11 cellular contexts compared by ENCODE assay signal in genomic region chrX:119694601-119695534, GRCh38. TPM values are rescaled to one million over a fixed set of nuclear protein-coding genes. Genes with fewer than 3 reads are reported as not detected.
DNase-seq lines count a peak whose midpoint lies in the region; ATAC-seq, FAIRE-seq and TF ChIP-seq lines count a peak whose summit lies in the region.
"Had no signal": no experiment of that assay in that cellular context is flagged by ENCODE, and none has a peak within 500 bp of the region (broad histone marks: within the 10 kb centered on the region; RNA-seq: fewer than 3 reads in every experiment).

No MANE protein-coding gene starts in this region.

- no peak for TF ChIP-seq EP300 in upper lobe of left lung (IDR thresholded peaks at IDR 0.05)

- FAIRE-seq in GM18507 (lab: Jason Lieb, UNC), result peak; percentile 61

- intact Hi-C loops in CD4-positive, alpha-beta T cell (cut with DNase I, micrococcal nuclease), result loop anchor here (5.0 to 10.0 kb wide), 4 partner anchors 37 to 90 kb away; partner anchors contain the start of gene NKRF (in 2 of the 2)

- peak overlapping the region; percentile 67 for H3K27ac Mint-ChIP-seq in CD4-positive, alpha-beta T cell

- no peaks in the 10 kb centered on the region for H3K9me3 ChIP-seq in CD4-positive, alpha-beta T cell (ENCODE audit: control insufficient read depth, low read length)
- H3K9me3 ChIP-seq in WERI-Rb-1 (ENCODE audit: severe bottlenecking), result no peaks in the 10 kb centered on the region
- H3K9me3 ChIP-seq in muscle layer of colon (ENCODE audit: low read length), result no peaks in the 10 kb centered on the region
- H3K9me3 ChIP-seq in upper lobe of left lung, result no peaks in the 10 kb centered on the region
- H3K9me3 ChIP-seq: Caco-2 had no signal

- no peak for ATAC-seq in CD4-positive, alpha-beta T cell (ENCODE audit: poor library complexity)
- ATAC-seq in GM21825 (IDR thresholded peaks at IDR 0.05; ENCODE audit: unreplicated experiment), result no peak
- no peak for ATAC-seq in HG03520 (IDR thresholded peaks at IDR 0.05; ENCODE audit: unreplicated experiment)
- no peak for ATAC-seq in upper lobe of left lung (ENCODE audit: low FRiP score in 2 of 2)

- DNase-seq in CD4-positive, alpha-beta T cell, result no peak
- no peak for DNase-seq in GM18507 (ENCODE audit: extremely low spot score, insufficient read length, low read depth)
- DNase-seq in WERI-Rb-1, result no peak
- no peak for DNase-seq in activated T-cell treated with anti-CD3 and anti-CD28 coated beads for 4 hours
- DNase-seq in upper lobe of left lung, result no peak
- DNase-seq: Caco-2, NCI-H446 treated with DMSO at 0.1 percent for 48 hours had no signal

- H3K27me3 Mint-ChIP-seq in CD4-positive, alpha-beta T cell, result no peaks in the 10 kb centered on the region

- H3K27me3 ChIP-seq in CD4-positive, alpha-beta T cell (ENCODE audit: control insufficient read depth, insufficient read depth, low read length), result no peaks in the 10 kb centered on the region
- H3K27me3 ChIP-seq in WERI-Rb-1 (ENCODE audit: insufficient read depth, low read depth, severe bottlenecking) (peaks cover 11% of the 10 kb centered on the region), muscle layer of colon (ENCODE audit: control insufficient read depth in 1 of 2, insufficient read depth in 2 of 2, low read length in 2 of 2) (peaks cover 0 to 7% of the 10 kb centered on the region in 2 donors), upper lobe of left lung (no peaks in the 10 kb centered on the region)
- H3K27me3 ChIP-seq: cardiac muscle cell had no signal

- POLR2A ChIA-PET in CD4-positive, alpha-beta T cell (lab: Charles Lee), result interaction anchor here (0.8 to 6.8 kb wide), 6 partner anchors 11 to 176 kb away, joined by 3 to 145 read pairs (median 7); partner anchors contain the start of genes NDUFA1, RNF113A and SOWAHD

- TF ChIP-seq POLR2A in upper lobe of left lung (IDR thresholded peaks at IDR 0.05), result no peak

- H3K36me3 ChIP-seq in WERI-Rb-1 (no peaks in the 10 kb centered on the region), muscle layer of colon (ENCODE audit: insufficient read depth, low read length) (no peaks in the 10 kb centered on the region), upper lobe of left lung (no peaks in the 10 kb centered on the region)
- H3K36me3 ChIP-seq: cardiac muscle cell had no signal

- 77 to 82% methylated on average over 19 to 39 of the region's 39 CpGs for WGBS in upper lobe of left lung, 2 donors

- peaks cover 10% of the 10 kb centered on the region for H3K4me1 Mint-ChIP-seq in CD4-positive, alpha-beta T cell (ENCODE audit: low read depth)

- no peak overlapping the region for H3K9ac ChIP-seq in muscle layer of colon (ENCODE audit: low read length)

- peak overlapping the region; percentile 54 for H3K4me3 Mint-ChIP-seq in CD4-positive, alpha-beta T cell

- H3K4me1 ChIP-seq in muscle layer of colon (ENCODE audit: insufficient read depth, low read length), result no peaks in the 10 kb centered on the region
- H3K4me1 ChIP-seq in upper lobe of left lung, result peaks cover 0 to 15% (median 2%) of the 10 kb centered on the region in 4 donors
- H3K4me1 ChIP-seq: Caco-2 had no signal

- H3K36me3 Mint-ChIP-seq in CD4-positive, alpha-beta T cell (ENCODE audit: low read depth), result peaks cover 25% of the 10 kb centered on the region

- TF ChIP-seq CTCF in CD4-positive, alpha-beta T cell (IDR thresholded peaks at IDR 0.05), result no peak
- TF ChIP-seq CTCF in WERI-Rb-1 (IDR thresholded peaks at IDR 0.05; ENCODE audit: low read depth, low read length), result peak; percentile 15; the same call in 1 of the 2 replicates
- no peak for TF ChIP-seq CTCF in upper lobe of left lung (IDR thresholded peaks at IDR 0.05)

- H3K27ac ChIP-seq in CD4-positive, alpha-beta T cell (ENCODE audit: low read depth, low read length), result no peak overlapping the region
- H3K27ac ChIP-seq in WERI-Rb-1 (no peak overlapping the region), muscle layer of colon (ENCODE audit: low read depth, low read length) (peak overlapping the region; percentile 41), upper lobe of left lung (no peak overlapping the region)

- H3K4me3 ChIP-seq in WERI-Rb-1 (ENCODE audit: low read depth, low read length) (no peak overlapping the region), muscle layer of colon (ENCODE audit: low read depth in 1 of 2, low read length in 2 of 2) (no peak overlapping the region), upper lobe of left lung (no peak overlapping the region)

- CTCF ChIA-PET in CD4-positive, alpha-beta T cell (lab: Charles Lee), result interaction anchor here (0.6 to 2.6 kb wide), 6 partner anchors 10 to 96 kb away, joined by 3 to 15 read pairs (median 6); partner anchors contain the start of gene RPL39

- no peaks in the 10 kb centered on the region for H3K9me3 Mint-ChIP-seq in CD4-positive, alpha-beta T cell

RNA-seq across cellular contexts. Expression of gene SEPTIN6, which starts 1.9 kb away (rescaled TPM):
- total RNA-seq in CD4-positive, alpha-beta T cell, result 100 to 1,000 TPM; 132 to 134 TPM
- 10 to 100 TPM; 12.3 to 27.2 (median 21.4) TPM for total RNA-seq in upper lobe of left lung

Comparison
In these comparisons a context has a peak if more than half of its experiments do, and no peak if none do; other contexts are left out.
1. RNA of gene SEPTIN6, which starts 1.9 kb away (total RNA-seq): 132 to 134 TPM in CD4-positive, alpha-beta T cell; 12.3 to 27.2 TPM in upper lobe of left lung; every median in the first group is over 4 times any median in the second.